ENCODE assay signal across 11 cellular contexts in genomic region chr17:79721993-79722671, GRCh38. TPM values are rescaled to one million over a fixed set of nuclear protein-coding genes. Genes with fewer than 3 reads are reported as not detected.
A peak's percentile ranks its signal among the peaks of the same experiment; 100 is the strongest.
DNase-seq lines count a peak whose midpoint lies in the region; ATAC-seq and TF ChIP-seq lines count a peak whose summit lies in the region.
"Had no signal": no experiment of that assay in that cellular context is flagged by ENCODE, and none has a peak within 500 bp of the region (broad histone marks: within the 10 kb centered on the region; RNA-seq: fewer than 3 reads in every experiment).

No MANE protein-coding gene starts in this region.

- H3K4me2 ChIP-seq in GM23338 (no peak overlapping the region), PC-9 (no peak overlapping the region)

- CTCF ChIA-PET in AG04450 (lab: Charles Lee), result interaction anchor here (0.5 kb wide), 1 partner anchor 37 kb away, joined by 3 read pairs; no protein-coding TSS in a partner anchor
- CTCF ChIA-PET in PC-9 (lab: Charles Lee), result interaction anchor here (0.5 to 1.8 kb wide), 3 partner anchors 20 to 86 kb away, joined by 3 read pairs; no protein-coding TSS in a partner anchor

- WGBS in esophagus muscularis mucosa, result 56% methylated on average over 10 of the region's 10 CpGs

- H3K27me3 ChIP-seq in AG04450 (ENCODE audit: control insufficient read depth, insufficient read depth, low read length) (peaks cover 11% of the 10 kb centered on the region), GM23338 (ENCODE audit: insufficient read depth) (no peaks in the 10 kb centered on the region), PC-9 (ENCODE audit: insufficient read depth, low read depth) (no peaks in the 10 kb centered on the region), esophagus muscularis mucosa (peaks cover 0 to 5% (median 0%) of the 10 kb centered on the region in 4 donors)

- peaks cover 19% of the 10 kb centered on the region for H3K27me3 Mint-ChIP-seq in GM23338 (ENCODE audit: insufficient read depth, low read depth, poor library complexity)

- H3K9me3 ChIP-seq in AG04450 (ENCODE audit: control insufficient read depth, insufficient read depth, low read length), result peaks cover 4% of the 10 kb centered on the region; the same call in 1 of the 2 replicates
- no peaks in the 10 kb centered on the region for H3K9me3 ChIP-seq in PC-9 (ENCODE audit: insufficient read depth, low read depth)
- H3K9me3 ChIP-seq in esophagus muscularis mucosa, result no peaks in the 10 kb centered on the region

- H3K27ac ChIP-seq in AG04450 (ENCODE audit: low read depth, low read length) (no peak overlapping the region), GM23338 (ENCODE audit: low read depth) (no peak overlapping the region), PC-9 (no peak overlapping the region), esophagus muscularis mucosa (replicated peaks in 1 of 4) (no peak overlapping the region)

- H2AFZ ChIP-seq in GM23338 (no peak overlapping the region), PC-9 (no peak overlapping the region)

- no peak for TF ChIP-seq POLR2A in esophagus muscularis mucosa (IDR thresholded peaks at IDR 0.05; ENCODE audit: low read depth)

- peaks cover 6% of the 10 kb centered on the region; the same call in 1 of the 3 replicates for H3K9me3 Mint-ChIP-seq in GM23338

- peak; percentile 23 for TF ChIP-seq CTCF in AG04450 (IDR thresholded peaks at IDR 0.05; ENCODE audit: low read depth, low read length)
- TF ChIP-seq CTCF in GM23338 (conservative IDR thresholded peaks at IDR 0.05; ENCODE audit: low read depth in 2 of 2), result peak; percentile 57 to 82
- peak; percentile 53 for TF ChIP-seq CTCF in PC-9 (conservative IDR thresholded peaks at IDR 0.05)
- peak; percentile 25 for TF ChIP-seq CTCF in fibroblast of villous mesenchyme (IDR thresholded peaks at IDR 0.05; ENCODE audit: insufficient read depth, low read depth, low read length)
- TF ChIP-seq CTCF in esophagus muscularis mucosa (IDR thresholded peaks at IDR 0.05), result no peak

- H3K36me3 Mint-ChIP-seq in GM23338 (ENCODE audit: low read depth), result no peaks in the 10 kb centered on the region

- no peak overlapping the region for H3K4me3 Mint-ChIP-seq in GM23338

- H3K4me1 Mint-ChIP-seq in GM23338, result peaks cover 4% of the 10 kb centered on the region; the same call in 1 of the 3 replicates

- POLR2A ChIA-PET in AG04450 (lab: Yijun Ruan, JAX) (no interaction called here), PC-9 (lab: Charles Lee; ENCODE audit: unreplicated experiment) (no interaction called here)

- H3K79me2 ChIP-seq in GM23338 (replicated peaks; ENCODE audit: insufficient read depth) (no peaks in the 10 kb centered on the region), PC-9 (ENCODE audit: low read depth) (no peaks in the 10 kb centered on the region)

- H3K4me1 ChIP-seq in GM23338 (ENCODE audit: insufficient read depth), result no peaks in the 10 kb centered on the region
- no peaks in the 10 kb centered on the region for H3K4me1 ChIP-seq in PC-9 (replicated peaks; ENCODE audit: insufficient read depth)
- H3K4me1 ChIP-seq in esophagus muscularis mucosa, result no peaks in the 10 kb centered on the region

- H3F3A ChIP-seq in GM23338 (replicated peaks; ENCODE audit: low read depth) (no peaks in the 10 kb centered on the region), PC-9 (ENCODE audit: insufficient read depth, low read depth) (no peaks in the 10 kb centered on the region)

- no peak for TF ChIP-seq EP300 in esophagus muscularis mucosa (IDR thresholded peaks at IDR 0.05)

- DNase-seq in AG04450 (ENCODE audit: low read depth, low spot score) (no peak), GM23338 (ENCODE audit: low spot score) (peak; percentile 81), PC-9 (no peak), fibroblast of villous mesenchyme (ENCODE audit: low read depth) (no peak), esophagus muscularis mucosa (ENCODE audit: extremely low spot score) (no peak), inferior parietal cortex (ENCODE audit: extremely low spot score) (no peak)
- DNase-seq: activated CD4-positive, alpha-beta T cell treated with anti-CD3 and anti-CD28 coated beads for 1 hour; EL had no signal

- ATAC-seq in GM23338 (peak; percentile 98), HG03045 (IDR thresholded peaks at IDR 0.05; ENCODE audit: unreplicated experiment) (no peak), GM21723 (IDR thresholded peaks at IDR 0.05; ENCODE audit: unreplicated experiment) (no peak)

- no peaks in the 10 kb centered on the region for H3K9me2 ChIP-seq in GM23338 (ENCODE audit: insufficient read depth)
- H3K9me2 ChIP-seq in PC-9 (ENCODE audit: insufficient read depth), result no peaks in the 10 kb centered on the region

- BruUV-seq in PC-9 (replicated peaks; lab: Mats Ljungman, UMichigan), result no TSS peak

- H4K20me1 ChIP-seq in GM23338 (replicated peaks; ENCODE audit: insufficient read depth), result no peaks in the 10 kb centered on the region
- H4K20me1 ChIP-seq in PC-9 (ENCODE audit: insufficient read depth), result no peaks in the 10 kb centered on the region

- intact Hi-C loops in PC-9 (cut with micrococcal nuclease; ENCODE audit: unreplicated experiment), result loop anchor here (1.0 kb wide), 1 partner anchor 194 kb away; no protein-coding TSS in a partner anchor
- intact Hi-C loops in esophagus muscularis mucosa (cut with DNase I), result no loop called here

- H3K4me3 ChIP-seq in AG04450 (ENCODE audit: low read depth, low read length) (no peak overlapping the region), GM23338 (no peak overlapping the region), PC-9 (no peak overlapping the region), fibroblast of villous mesenchyme (ENCODE audit: low read depth, low read length) (no peak overlapping the region), esophagus muscularis mucosa (no peak overlapping the region)

- no peak overlapping the region for H3K27ac Mint-ChIP-seq in GM23338

- no peaks in the 10 kb centered on the region for H3K36me3 ChIP-seq in GM23338 (ENCODE audit: insufficient read depth)
- no peaks in the 10 kb centered on the region for H3K36me3 ChIP-seq in PC-9 (ENCODE audit: low read depth)
- no peaks in the 10 kb centered on the region for H3K36me3 ChIP-seq in esophagus muscularis mucosa

TF ChIP-seq in GM23338, 12 proteins besides CTCF, POLR2A, EP300 and RAD21 (continues in another document):
- TF ChIP-seq ZNF331 (CRISPR knock-in tag; IDR thresholded peaks at IDR 0.05; ENCODE audit: low read depth), result no peak

RNA-seq across cellular contexts. Expression of gene ENPP7, which starts 8.6 kb away (rescaled TPM):
- polyA plus RNA-seq in AG04450 (2011; rRNA removed) (not detected in 2 replicates), GM23338 (2016; fragmentation: Nextera tagmentation; extraction: Ambion mirVana) (not detected in 2 replicates)
- polyA minus RNA-seq in AG04450 (2011; rRNA and poly(A)+ RNA removed), result not detected in 2 replicates
- total RNA-seq in GM23338 (2014; rRNA removed; shearing (Covaris generic)), result not detected in 2 replicates
- total RNA-seq in PC-9 (2021) (not detected in 2 replicates), fibroblast of villous mesenchyme (not detected in 2 replicates), esophagus muscularis mucosa (not detected)
- total RNA-seq: NCI-H460 had no signal

RNA-seq across cellular contexts. Expression of gene CBX2, which starts 55.8 kb away (rescaled TPM):
- polyA plus RNA-seq in AG04450 (2011; rRNA removed), result 2.2 and 2.3 TPM in 2 replicates
- polyA minus RNA-seq in AG04450 (2011; rRNA and poly(A)+ RNA removed), result 3.2 and 4.4 TPM in 2 replicates
- total RNA-seq in GM23338 (2014; rRNA removed; shearing (Covaris generic)), result 91.1 and 114 TPM in 2 replicates
- 26.6 and 29.2 TPM in 2 replicates for polyA plus RNA-seq in GM23338 (2016; fragmentation: Nextera tagmentation; extraction: Ambion mirVana)
- 30.4 and 32.6 TPM in 2 replicates for total RNA-seq in PC-9 (2021)
- 0.86 and 1.3 TPM in 2 replicates for total RNA-seq in fibroblast of villous mesenchyme
- total RNA-seq in esophagus muscularis mucosa, result 1 to 10 TPM in 3 of 4 donors, under 1 TPM in 1; 0.66 to 2.8 (median 1.5) TPM

Comparison
In these comparisons a context has a peak if more than half of its experiments do, and no peak if none do; other contexts are left out.
1. CTCF ChIP-seq: peak in AG04450 (single experiment), GM23338 (2 of 2), PC-9 (single experiment) and fibroblast of villous mesenchyme (single experiment); none in esophagus muscularis mucosa (0 of 3).